In the genomic region with DNA sequence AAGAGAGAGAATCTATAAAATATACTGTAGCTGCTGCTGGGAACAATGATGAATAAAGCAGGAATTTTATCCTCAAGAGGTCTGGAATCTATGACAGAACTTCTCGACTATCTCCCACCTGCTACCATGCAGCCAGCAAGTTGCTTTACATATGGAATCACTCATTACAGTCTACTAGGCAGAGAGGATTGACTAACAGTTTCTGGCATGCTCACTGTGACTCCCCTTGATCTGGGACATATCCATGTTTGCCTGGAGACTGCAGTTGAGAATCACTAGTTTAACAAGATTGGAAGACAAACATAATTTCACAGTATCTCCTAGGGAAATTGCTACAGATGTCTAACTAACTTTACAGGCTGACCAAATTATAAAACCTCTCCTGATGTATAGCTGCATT, we compare ENCODE assay signal across 20 cellular contexts. TPM values are rescaled to one million over a fixed set of nuclear protein-coding genes. Genes with fewer than 3 reads are reported as not detected.
A peak's percentile ranks its signal among the peaks of the same experiment; 100 is the strongest.
DNase-seq lines count a peak whose midpoint lies in the region; ATAC-seq and TF ChIP-seq lines count a peak whose summit lies in the region.
"Had no signal": no experiment of that assay in that cellular context is flagged by ENCODE, and none has a peak within 500 bp of the region (broad histone marks: within the 10 kb centered on the region; RNA-seq: fewer than 3 reads in every experiment).

No MANE protein-coding gene starts in this region.

- H3K4me1 ChIP-seq in foreskin keratinocyte, result no peaks in the 10 kb centered on the region

- peak overlapping the region; percentile 38 for H3K27ac ChIP-seq in VCaP
- no peak overlapping the region for H3K27ac ChIP-seq in foreskin keratinocyte
- H3K27ac ChIP-seq: testis had no signal

- peak; percentile 60 for DNase-seq in EL
- DNase-seq in foreskin keratinocyte, result peak in 1 of 2 donors; percentile 35
- peak; percentile 63 for DNase-seq in pons (ENCODE audit: low spot score)
- no peak for DNase-seq in DMS153 (lab: John Stamatoyannopoulos, UW)
- DNase-seq in stimulated activated CD4-positive, alpha-beta T cell treated with anti-CD3 and anti-CD28 coated beads, Interleukin-2, amount 100 ng/mL, for 24 hours, result no peak
- DNase-seq in NCI-H2029 treated with DMSO at 0.1 percent for 48 hours (lab: John Stamatoyannopoulos, UW), result no peak
- DNase-seq: activated CD4-positive, alpha-beta T cell treated with anti-CD3 and anti-CD28 coated beads for 4 hours; activated CD8-positive, alpha-beta memory T cell treated with anti-CD3 and anti-CD28 coated beads, Interleukin-2, amount 10 ng/mL, durations not matched to agents 7 days and 5 days; DMS79; GOT3; naive B cell; NCI-H1105; NCI-H2107; NCI-H526 treated with DMSO at 0.1 percent for 48 hours; testis had no signal

- peak; percentile 36 for ATAC-seq in foreskin keratinocyte
- ATAC-seq: activated CD8-positive, alpha-beta memory T cell treated with anti-CD3 and anti-CD28 coated beads, Interleukin-2, amount 10 ng/mL, durations not matched to agents 7 days and 5 days; activated naive CD4-positive, alpha-beta T cell treated with anti-CD3 and anti-CD28 coated beads, Interleukin-2, amount 50 U/mL, for 72 hours; sciatic nerve had no signal

- no peak for TF ChIP-seq CTCF in VCaP (conservative IDR thresholded peaks at IDR 0.05)
- no peak for TF ChIP-seq CTCF in foreskin keratinocyte (conservative IDR thresholded peaks at IDR 0.05)

- H3K27me3 ChIP-seq in foreskin keratinocyte, result peaks cover 3% of the 10 kb centered on the region
- H3K27me3 ChIP-seq: testis had no signal

RNA-seq across cellular contexts. Expression of gene GPR37, which starts 13.3 kb away (rescaled TPM):
- total RNA-seq in foreskin keratinocyte, result 1.4 and 1.6 TPM in 2 replicates
- polyA plus RNA-seq in foreskin keratinocyte, result 0.38 and 0.74 TPM in 2 replicates
- total RNA-seq: activated CD8-positive, alpha-beta memory T cell treated with anti-CD3 and anti-CD28 coated beads, Interleukin-2, amount 10 ng/mL, durations not matched to agents 7 days and 5 days; activated naive CD4-positive, alpha-beta T cell treated with anti-CD3 and anti-CD28 coated beads, Interleukin-2, amount 50 U/mL, for 72 hours; activated T-helper 1 cell treated with anti-CD3 and anti-CD28 coated beads, Interleukin-12 subunit alpha, Interleukin-12 subunit beta, Interleukin-2, Interleukin-4 antibody, amounts not matched to agents 30 ng/mL and 10 ng/mL and 1 ng/mL, durations not matched to agents 14 hours and 24 hours and 36 hours; LHCN-M2 had no signal

Comparison
In these comparisons a context has a peak if more than half of its experiments do, and no peak if none do; other contexts are left out.
1. DNase-seq: peak in EL (single experiment) and pons (single experiment); none in DMS153 (single experiment), stimulated activated CD4-positive, alpha-beta T cell treated with anti-CD3 and anti-CD28 coated beads, Interleukin-2, amount 100 ng/mL, for 24 hours (0 of 2) and NCI-H2029 treated with DMSO at 0.1 percent for 48 hours (single experiment).